Comparison of ENCODE assay signal across 8 cellular contexts in the genomic region with DNA sequence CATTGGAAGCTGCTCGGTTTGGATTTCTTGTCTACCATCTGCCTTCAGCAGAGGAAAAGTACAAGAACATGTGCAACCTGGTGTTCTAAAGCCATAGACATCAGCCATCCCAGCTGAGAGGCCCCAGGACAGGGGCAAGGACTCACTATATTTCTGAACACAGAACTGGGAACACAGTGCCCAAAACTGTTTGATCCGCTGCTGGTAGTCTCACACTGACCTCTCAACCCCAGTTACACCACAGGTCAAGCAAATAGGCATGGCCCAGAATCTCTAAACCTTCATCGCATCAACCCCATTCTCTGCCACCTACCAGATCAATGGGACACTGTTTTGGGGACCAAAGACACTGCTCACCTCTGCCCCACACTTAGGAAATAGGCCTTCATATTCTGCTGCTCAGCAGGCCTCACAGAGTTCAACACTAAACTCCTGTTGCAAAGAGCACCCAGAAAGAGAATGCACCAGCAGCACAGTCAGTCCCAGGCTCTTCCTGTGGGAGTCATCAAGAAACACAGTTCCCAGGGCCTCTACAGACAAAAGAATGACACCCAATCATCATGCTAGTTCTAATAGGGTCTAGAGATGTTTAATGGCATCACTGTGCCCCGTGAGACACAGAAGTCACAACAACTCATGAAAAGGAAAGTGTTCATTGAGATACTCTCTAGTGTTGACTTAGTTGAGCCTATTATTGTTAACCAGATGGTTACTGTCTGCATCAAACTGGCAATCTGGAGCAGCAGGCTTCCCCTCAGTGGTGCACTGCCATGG. TPM values are rescaled to one million over a fixed set of nuclear protein-coding genes. Genes with fewer than 3 reads are reported as not detected.
DNase-seq lines count a peak whose midpoint lies in the region; ATAC-seq and TF ChIP-seq lines count a peak whose summit lies in the region.

No MANE protein-coding gene starts in this region.

- H4K20me1 ChIP-seq in BLaER1: no peaks in the 10 kb centered on the region

- H4K8ac ChIP-seq in trophoblast cell (ENCODE audit: low read depth, low read length): no peak overlapping the region

- no peaks in the 10 kb centered on the region for H3K79me2 ChIP-seq in trophoblast cell (ENCODE audit: control insufficient read depth, insufficient read depth, low read length, poor library complexity)

- H3K23ac ChIP-seq in trophoblast cell (ENCODE audit: low read length): no peak overlapping the region

- no peak overlapping the region for H2BK5ac ChIP-seq in trophoblast cell (ENCODE audit: low read depth, low read length, poor library complexity)

- no peak for ATAC-seq in GM21360 (IDR thresholded peaks at IDR 0.05; ENCODE audit: unreplicated experiment)

- H3K9me3 ChIP-seq in BLaER1 (peaks cover 5% of the 10 kb centered on the region; the same call in 1 of the 2 replicates), mononuclear cell (ENCODE audit: low read depth, low read length) (no peaks in the 10 kb centered on the region), colonic mucosa (no peaks in the 10 kb centered on the region), trophoblast cell (ENCODE audit: insufficient read depth, low read depth, low read length) (no peaks in the 10 kb centered on the region)

- H2BK12ac ChIP-seq in trophoblast cell (ENCODE audit: low read length): no peak overlapping the region

- H3K27me3 ChIP-seq in BLaER1 (no peaks in the 10 kb centered on the region), brain microvascular endothelial cell (replicated peaks) (no peaks in the 10 kb centered on the region), mononuclear cell (ENCODE audit: insufficient read depth, low read length) (no peaks in the 10 kb centered on the region), colonic mucosa (no peaks in the 10 kb centered on the region), trophoblast cell (ENCODE audit: insufficient read depth, low read length) (no peaks in the 10 kb centered on the region)

- in situ Hi-C loops in brain microvascular endothelial cell (cut with HindIII; ENCODE audit: low pct_ligation_motif_present, low sequenced_read_pairs): no loop called here

- H3K4me1 ChIP-seq in BLaER1 (peaks cover 32% of the 10 kb centered on the region), mononuclear cell (ENCODE audit: insufficient read depth, low read length) (peaks cover 39% of the 10 kb centered on the region), colonic mucosa (no peaks in the 10 kb centered on the region), trophoblast cell (ENCODE audit: control insufficient read depth in 1 of 2, insufficient read depth in 2 of 2, low read length in 2 of 2) (peaks cover 2 to 8% of the 10 kb centered on the region in 2 experiments)

- H3K27ac ChIP-seq in BLaER1: no peak overlapping the region
- H3K27ac ChIP-seq in brain microvascular endothelial cell: peak overlapping the region; percentile 33
- no peak overlapping the region for H3K27ac ChIP-seq in colonic mucosa
- no peak overlapping the region for H3K27ac ChIP-seq in trophoblast cell (ENCODE audit: low read depth, low read length)

- no CpG with 5 or more reads among the region's 4 CpGs for WGBS in trophoblast cell (ENCODE audit: extremely low coverage, insufficient coverage, insufficient read length)

- H2AFZ ChIP-seq in trophoblast cell (ENCODE audit: insufficient read depth, low read length, poor library complexity): no peak overlapping the region

- no peaks in the 10 kb centered on the region for H3K79me1 ChIP-seq in trophoblast cell (ENCODE audit: low read length)

- no peaks in the 10 kb centered on the region for H3K36me3 ChIP-seq in BLaER1
- H3K36me3 ChIP-seq in brain microvascular endothelial cell (replicated peaks): no peaks in the 10 kb centered on the region
- no peaks in the 10 kb centered on the region for H3K36me3 ChIP-seq in colonic mucosa
- no peaks in the 10 kb centered on the region for H3K36me3 ChIP-seq in trophoblast cell (ENCODE audit: control insufficient read depth in 1 of 2, insufficient read depth in 2 of 2, low read length in 2 of 2)

- no peak overlapping the region for H3K14ac ChIP-seq in trophoblast cell (ENCODE audit: low read length)

- no peak for DNase-seq in GM12864 (ENCODE audit: low read depth)
- peak; percentile 59 for DNase-seq in brain microvascular endothelial cell
- DNase-seq in colonic mucosa: no peak
- DNase-seq in trophoblast cell: no peak
- no peak for DNase-seq in activated effector memory CD4-positive, alpha-beta T cell treated with anti-CD3 and anti-CD28 coated beads, Interleukin-2, amount 50 U/mL, for 16 hours

- H3K4me2 ChIP-seq in BLaER1 (peak overlapping the region; percentile 85), trophoblast cell (ENCODE audit: low read length) (no peak overlapping the region)

- no peak overlapping the region for H2BK120ac ChIP-seq in trophoblast cell (ENCODE audit: insufficient read depth, low read length, poor library complexity)

- H3K4me3 ChIP-seq in BLaER1 (peak overlapping the region; percentile 66), GM12864 (ENCODE audit: low read depth, low read length) (peak overlapping the region; percentile 40; the same call in 1 of the 2 replicates), brain microvascular endothelial cell (ENCODE audit: low read depth, low read length) (peak overlapping the region; percentile 64), mononuclear cell (ENCODE audit: low read length) (peak overlapping the region; percentile 47), colonic mucosa (no peak overlapping the region), trophoblast cell (ENCODE audit: low read depth, low read length) (no peak overlapping the region)

- no peak overlapping the region for H3K18ac ChIP-seq in trophoblast cell (ENCODE audit: low read length)

- no peak overlapping the region for H4K91ac ChIP-seq in trophoblast cell (ENCODE audit: low read depth, low read length)

- no peak overlapping the region for H2AK5ac ChIP-seq in trophoblast cell (ENCODE audit: low read length)

- H3K4ac ChIP-seq in trophoblast cell (ENCODE audit: low read depth, low read length): no peak overlapping the region

- H3K9ac ChIP-seq in BLaER1 (peak overlapping the region; percentile 79; the same call in 1 of the 2 replicates), colonic mucosa (ENCODE audit: low read depth in 2 of 2, low read length in 2 of 2) (no peak overlapping the region), trophoblast cell (ENCODE audit: low read length) (no peak overlapping the region)

- no peak for TF ChIP-seq CTCF in GM12864 (IDR thresholded peaks at IDR 0.05; ENCODE audit: low read depth, low read length, missing control alignments)
- TF ChIP-seq CTCF in brain microvascular endothelial cell (IDR thresholded peaks at IDR 0.05; ENCODE audit: low read depth, low read length, missing control alignments): no peak
- TF ChIP-seq CTCF in colonic mucosa (IDR thresholded peaks at IDR 0.05): no peak

- H4K12ac ChIP-seq in trophoblast cell (ENCODE audit: low read depth, low read length): no peak overlapping the region

- intact Hi-C loops in colonic mucosa (cut with DNase I): loop anchor here (2.0 kb wide), 1 partner anchor 71 kb away; no protein-coding TSS in a partner anchor

RNA-seq across cellular contexts. Expression of gene KLHL3, which starts 1.8 kb away (rescaled TPM):
- total RNA-seq in mononuclear cell: 9.3 TPM
- 1 to 10 TPM; 4.4 to 6.3 TPM for total RNA-seq in colonic mucosa
- polyA plus RNA-seq in trophoblast cell (2013): 0.25 and 0.27 TPM in 2 replicates

RNA-seq across cellular contexts. Expression of gene HNRNPA0, which starts 20.1 kb away (rescaled TPM):
- total RNA-seq in mononuclear cell: 17.3 TPM
- total RNA-seq in colonic mucosa: 10 to 100 TPM; 26.9 to 31.0 TPM
- 38.9 and 40.9 TPM in 2 replicates for polyA plus RNA-seq in trophoblast cell (2013)

Comparison
In these comparisons a context has a peak if more than half of its experiments do, and no peak if none do; other contexts are left out.
1. H3K4me3 ChIP-seq: peak in BLaER1 (single experiment), GM12864 (single experiment), brain microvascular endothelial cell (single experiment) and mononuclear cell (single experiment); none in colonic mucosa (single experiment) and trophoblast cell (single experiment).